26 cellular contexts compared by ENCODE assay signal in genomic region chr6:7178280-7178679, GRCh38.
"Had no signal": no experiment of that assay in that cellular context is flagged by ENCODE, and none has a peak within 500 bp of the region (broad histone marks: within the 10 kb centered on the region; RNA-seq: fewer than 3 reads in every experiment).

No MANE protein-coding gene starts in this region.

- H3K4me3 ChIP-seq: ascending aorta, coronary artery, dorsolateral prefrontal cortex, heart left ventricle, psoas muscle, spleen, testis, transverse colon had no signal

- H3K27ac ChIP-seq: ascending aorta, coronary artery, dorsolateral prefrontal cortex, parathyroid adenoma, psoas muscle, transverse colon had no signal

- ATAC-seq: heart left ventricle; left colon; naive thymus-derived CD4-positive, alpha-beta T cell; psoas muscle had no signal

- H3K4me1 ChIP-seq: ascending aorta had no signal

- H3K9me3 ChIP-seq: ascending aorta, heart left ventricle, psoas muscle, spleen, testis, transverse colon had no signal

- H3K27me3 ChIP-seq: ascending aorta, dorsolateral prefrontal cortex, heart left ventricle, spleen, testis, transverse colon had no signal

- DNase-seq: activated CD4-positive, alpha-beta memory T cell treated with anti-CD3 and anti-CD28 coated beads for 36 hours; activated CD4-positive, alpha-beta T cell treated with anti-CD3 and anti-CD28 coated beads for 48 hours; activated CD8-positive, alpha-beta memory T cell treated with anti-CD3 and anti-CD28 coated beads, Interleukin-2, amount 50 U/mL, for 4 hours; activated gamma-delta T cell; activated naive CD4-positive, alpha-beta T cell treated with anti-CD3 and anti-CD28 coated beads, Interleukin-2, amount 10 ng/mL, durations not matched to agents 7 days and 5 days; activated naive CD8-positive, alpha-beta T cell treated with anti-CD3 and anti-CD28 coated beads, Interleukin-2, amount 10 ng/mL, durations not matched to agents 7 days and 5 days; activated T-cell treated with anti-CD3 and anti-CD28 coated beads, Interleukin-2, amount 50 U/mL, for 1 hour; dorsolateral prefrontal cortex; effector memory CD4-positive, alpha-beta T cell; heart left ventricle; hypothalamus; immature natural killer cell; kidney; left colon; midbrain; naive thymus-derived CD4-positive, alpha-beta T cell; nucleus accumbens; psoas muscle; spleen; stimulated activated naive CD4-positive, alpha-beta T cell; T-helper 1 cell; testis; transverse colon had no signal
